15 cellular contexts compared by ENCODE assay signal in the genomic region with DNA sequence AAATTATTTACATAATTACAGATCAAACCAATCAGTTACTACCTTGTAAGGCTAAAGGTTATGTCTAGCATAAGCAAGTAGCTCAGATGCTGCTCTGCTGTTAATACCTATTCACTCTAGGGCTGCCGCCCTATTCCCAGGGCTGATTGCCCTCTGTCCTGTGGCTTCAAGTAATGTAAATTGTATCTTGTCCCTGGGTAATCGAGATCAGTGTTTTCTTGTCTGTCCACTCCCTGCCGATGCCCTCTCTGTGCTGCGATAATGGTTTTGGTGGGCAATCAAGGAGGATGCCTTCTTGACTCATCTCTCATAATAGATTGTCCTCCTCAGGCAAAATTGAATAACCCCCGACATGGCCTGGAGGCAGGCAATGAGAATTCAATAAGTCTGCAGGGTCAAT.
A peak's percentile ranks its signal among the peaks of the same experiment; 100 is the strongest.
DNase-seq lines count a peak whose midpoint lies in the region; ATAC-seq and TF ChIP-seq lines count a peak whose summit lies in the region.
"Had no signal": no experiment of that assay in that cellular context is flagged by ENCODE, and none has a peak within 500 bp of the region (broad histone marks: within the 10 kb centered on the region; RNA-seq: fewer than 3 reads in every experiment).

No MANE protein-coding gene starts in this region.

- no peaks in the 10 kb centered on the region for H3K27me3 Mint-ChIP-seq in naive thymus-derived CD4-positive, alpha-beta T cell
- H3K27me3 Mint-ChIP-seq: CD4-positive, alpha-beta memory T cell had no signal

- H3K27ac ChIP-seq in osteoblast (ENCODE audit: low read depth, low read length) = no peak overlapping the region
- H3K27ac ChIP-seq in testis = peak overlapping the region in 1 of 2 donors; percentile 5
- H3K27ac ChIP-seq in naive thymus-derived CD4-positive, alpha-beta T cell (ENCODE audit: low read depth, low read length) = no peak overlapping the region

- no peaks in the 10 kb centered on the region for H3K36me3 Mint-ChIP-seq in naive thymus-derived CD4-positive, alpha-beta T cell
- H3K36me3 Mint-ChIP-seq: CD4-positive, alpha-beta memory T cell had no signal

- H3K4me3 Mint-ChIP-seq in naive thymus-derived CD4-positive, alpha-beta T cell = no peak overlapping the region
- H3K4me3 Mint-ChIP-seq: CD4-positive, alpha-beta memory T cell; H9 had no signal

- H3K79me2 ChIP-seq in osteoblast (ENCODE audit: insufficient read depth, low read length) = no peaks in the 10 kb centered on the region

- 60 to 74% methylated on average over 5 of the region's 5 CpGs for WGBS in testis, 2 donors

- H3K4me3 ChIP-seq in osteoblast (ENCODE audit: insufficient read depth, low read length) = no peak overlapping the region
- H3K4me3 ChIP-seq in testis = no peak overlapping the region
- H3K4me3 ChIP-seq in naive thymus-derived CD4-positive, alpha-beta T cell (ENCODE audit: low read length) = no peak overlapping the region

- CTCF ChIA-PET in naive thymus-derived CD4-positive, alpha-beta T cell (lab: Charles Lee) = no interaction called here

- H3K4me2 ChIP-seq in osteoblast (ENCODE audit: insufficient read depth, low read length) = no peak overlapping the region

- H4K20me1 ChIP-seq in osteoblast (ENCODE audit: insufficient read depth, low read length) = no peaks in the 10 kb centered on the region

- no peak for TF ChIP-seq CTCF in osteoblast (IDR thresholded peaks at IDR 0.05; ENCODE audit: extremely low read depth, low read depth, low read length)
- TF ChIP-seq CTCF in testis (IDR thresholded peaks at IDR 0.05) = no peak

- no peak for ATAC-seq in naive thymus-derived CD4-positive, alpha-beta T cell
- ATAC-seq: HCT116 had no signal

- POLR2A ChIA-PET in naive thymus-derived CD4-positive, alpha-beta T cell (lab: Charles Lee) = no interaction called here

- no peaks in the 10 kb centered on the region for H3K4me1 Mint-ChIP-seq in naive thymus-derived CD4-positive, alpha-beta T cell
- H3K4me1 Mint-ChIP-seq: CD4-positive, alpha-beta memory T cell had no signal

- H2AFZ ChIP-seq in osteoblast (ENCODE audit: low read length) = no peak overlapping the region

- TF ChIP-seq POLR2A in testis (IDR thresholded peaks at IDR 0.05) = no peak

- H3K27ac Mint-ChIP-seq in naive thymus-derived CD4-positive, alpha-beta T cell = no peak overlapping the region
- H3K27ac Mint-ChIP-seq: CD4-positive, alpha-beta memory T cell; H9 had no signal

- DNase-seq in islet precursor cell (peak; percentile 42), osteoblast (ENCODE audit: insufficient read length, low spot score, missing footprints) (peak; percentile 43), testis (peak; percentile 55), cerebellum (ENCODE audit: low spot score) (no peak)
- no peak for DNase-seq in activated T-cell treated with anti-CD3 and anti-CD28 coated beads, Interleukin-2, amount 50 U/mL, for 1 hour
- DNase-seq in naive thymus-derived CD4-positive, alpha-beta T cell = no peak
- DNase-seq: C1 segment of cervical spinal cord, Calu3, COR-L47, DMS53, DMS79 treated with DMSO at 0.1 percent for 48 hours, GF-D8, H9 had no signal

- H3K4me1 ChIP-seq in osteoblast (ENCODE audit: insufficient read depth, low read length) (no peaks in the 10 kb centered on the region), testis (no peaks in the 10 kb centered on the region)
- H3K4me1 ChIP-seq in naive thymus-derived CD4-positive, alpha-beta T cell (ENCODE audit: control insufficient read depth in 2 of 2, insufficient read depth in 2 of 2, low read length in 2 of 2) = no peaks in the 10 kb centered on the region

- intact Hi-C loops in testis (cut with DNase I; ENCODE audit: low total_unique reads) = no loop called here
- intact Hi-C loops in naive thymus-derived CD4-positive, alpha-beta T cell (cut with micrococcal nuclease) = no loop called here

- H3K9me3 ChIP-seq in osteoblast (ENCODE audit: low read depth, low read length) (no peaks in the 10 kb centered on the region), testis (no peaks in the 10 kb centered on the region)
- no peaks in the 10 kb centered on the region for H3K9me3 ChIP-seq in naive thymus-derived CD4-positive, alpha-beta T cell (ENCODE audit: control insufficient read depth in 2 of 3, low read length in 3 of 3)

- H3K9me3 Mint-ChIP-seq in naive thymus-derived CD4-positive, alpha-beta T cell = peaks cover 0 to 14% (median 0%) of the 10 kb centered on the region in 11 donors
- H3K9me3 Mint-ChIP-seq: CD4-positive, alpha-beta memory T cell; H9 had no signal

- H3K27me3 ChIP-seq in osteoblast (ENCODE audit: insufficient read depth, low read length) (no peaks in the 10 kb centered on the region), testis (no peaks in the 10 kb centered on the region)
- H3K27me3 ChIP-seq in naive thymus-derived CD4-positive, alpha-beta T cell (ENCODE audit: control insufficient read depth in 2 of 2, insufficient read depth in 2 of 2, low read length in 2 of 2) = no peaks in the 10 kb centered on the region

- H3K36me3 ChIP-seq in osteoblast (ENCODE audit: insufficient read depth, low read length) = no peaks in the 10 kb centered on the region
- H3K36me3 ChIP-seq in testis (ENCODE audit: low read depth, missing control alignments) = no peaks in the 10 kb centered on the region
- H3K36me3 ChIP-seq in naive thymus-derived CD4-positive, alpha-beta T cell (ENCODE audit: control insufficient read depth in 2 of 3, insufficient read depth in 3 of 3, low read length in 3 of 3) = no peaks in the 10 kb centered on the region

Comparison
In these comparisons a context has a peak if more than half of its experiments do, and no peak if none do; other contexts are left out.
1. DNase-seq: peak in islet precursor cell (single experiment), osteoblast (single experiment) and testis (single experiment); none in cerebellum (single experiment), activated T-cell treated with anti-CD3 and anti-CD28 coated beads, Interleukin-2, amount 50 U/mL, for 1 hour (single experiment) and naive thymus-derived CD4-positive, alpha-beta T cell (0 of 9).